Comparison of ENCODE assay signal across 13 cellular contexts in the genomic region with DNA sequence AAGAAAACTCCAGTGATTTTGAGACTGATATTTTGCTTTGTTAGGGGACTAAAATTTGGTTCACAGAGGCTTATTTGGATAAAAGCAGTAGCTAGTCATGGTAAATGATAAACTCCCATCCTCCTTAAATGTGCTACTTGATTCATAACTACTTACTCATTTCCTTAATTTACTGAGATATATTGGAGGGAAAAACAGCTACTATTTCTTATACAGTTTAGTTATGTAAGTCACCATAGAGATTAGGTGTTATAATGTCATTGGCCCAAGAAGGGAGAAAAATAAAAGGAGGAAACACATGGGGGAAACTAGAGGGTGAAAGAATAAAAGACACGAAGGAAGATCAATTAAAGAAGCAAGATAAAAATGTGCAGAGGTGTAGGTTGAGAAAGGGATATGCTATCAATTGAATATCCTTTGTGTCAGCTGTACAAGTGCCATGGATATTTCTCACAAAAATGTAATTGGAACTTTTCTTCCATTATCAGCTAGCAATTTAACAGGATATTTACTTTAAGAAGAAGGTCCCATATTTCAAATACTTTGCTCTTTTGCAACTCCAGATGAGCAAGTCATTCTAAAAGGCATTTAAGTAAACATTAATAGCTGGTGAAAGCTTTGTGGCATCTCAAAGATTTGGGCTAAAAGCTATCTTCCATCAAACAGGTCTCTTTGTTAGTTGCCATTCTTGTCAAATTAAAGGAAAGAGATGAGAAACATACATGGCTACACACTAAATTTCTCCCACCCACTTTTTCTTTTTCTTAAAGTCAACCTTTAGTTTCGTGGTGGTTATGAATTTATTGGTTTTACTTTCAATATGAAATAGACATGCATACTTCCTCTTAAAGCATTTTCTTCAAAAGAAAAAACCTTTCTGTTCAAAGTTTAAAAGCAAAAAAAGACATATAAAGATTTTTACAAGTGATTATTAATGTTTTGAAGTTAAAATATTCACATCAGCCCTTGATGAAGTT.
DNase-seq lines count a peak whose midpoint lies in the region; ATAC-seq and TF ChIP-seq lines count a peak whose summit lies in the region.
"Had no signal": no experiment of that assay in that cellular context is flagged by ENCODE, and none has a peak within 500 bp of the region (broad histone marks: within the 10 kb centered on the region; RNA-seq: fewer than 3 reads in every experiment).

No MANE protein-coding gene starts in this region.

- H3K27me3 ChIP-seq in MM.1S (replicated peaks; ENCODE audit: insufficient read depth, low read length) (no peaks in the 10 kb centered on the region), MG63 (no peaks in the 10 kb centered on the region)

- H2AFZ ChIP-seq in MM.1S (ENCODE audit: low read length), result peak overlapping the region; percentile 59

- peaks cover 5% of the 10 kb centered on the region; the same call in 1 of the 2 replicates for H3K4me1 ChIP-seq in MM.1S (ENCODE audit: low read length)

- ATAC-seq in activated CD4-positive, CD25-positive, alpha-beta regulatory T cell treated with anti-CD3 and anti-CD28 coated beads, Interleukin-2, amount 50 U/mL, for 24 hours, result peak; percentile 37 to 43
- peak; percentile 48 for ATAC-seq in HG02610 (IDR thresholded peaks at IDR 0.05; ENCODE audit: unreplicated experiment)
- ATAC-seq: esophagus mucosa, HCT116, Panc1 had no signal

- H3K9ac ChIP-seq in MM.1S (ENCODE audit: low read length), result no peak overlapping the region

- H3K4me2 ChIP-seq in MM.1S (ENCODE audit: low read depth, low read length), result peak overlapping the region; percentile 43

- no peaks in the 10 kb centered on the region for H3K79me2 ChIP-seq in MM.1S (ENCODE audit: low read length)

- no peak for DNase-seq in activated CD4-positive, CD25-positive, alpha-beta regulatory T cell treated with anti-CD3 and anti-CD28 coated beads, Interleukin-2, amount 50 U/mL, for 72 hours
- DNase-seq in MM.1S (peak; percentile 61), skeletal muscle cell (ENCODE audit: low read depth) (peak; percentile 9), MG63 (no peak), DMS79 (lab: John Stamatoyannopoulos, UW) (no peak), NCI-H748 (lab: John Stamatoyannopoulos, UW; ENCODE audit: unreplicated experiment) (no peak)
- DNase-seq: occipital lobe had no signal

- H3K9me3 ChIP-seq in MM.1S (replicated peaks; ENCODE audit: insufficient read depth, low read length), result no peaks in the 10 kb centered on the region
- H3K9me3 ChIP-seq in MG63, result no peaks in the 10 kb centered on the region

- peak overlapping the region; percentile 30; the same call in 1 of the 2 replicates for H3K4me3 ChIP-seq in MM.1S (ENCODE audit: low read length)
- no peak overlapping the region for H3K4me3 ChIP-seq in skeletal muscle cell (ENCODE audit: low read depth, low read length)
- no peak overlapping the region for H3K4me3 ChIP-seq in MG63

- no peak for TF ChIP-seq CTCF in MM.1S (IDR thresholded peaks at IDR 0.05; ENCODE audit: low read length)

- H4K20me1 ChIP-seq in MM.1S (ENCODE audit: insufficient read depth, low read length), result no peaks in the 10 kb centered on the region

- H3K27ac ChIP-seq in MM.1S (ENCODE audit: low read length), result no peak overlapping the region
- H3K27ac ChIP-seq: 22Rv1 had no signal

- H3F3A ChIP-seq in MM.1S (ENCODE audit: insufficient read depth, low read length), result no peaks in the 10 kb centered on the region

- H3K36me3 ChIP-seq in MM.1S (replicated peaks; ENCODE audit: insufficient read depth, low read length) (no peaks in the 10 kb centered on the region), MG63 (no peaks in the 10 kb centered on the region)

- H3K9me2 ChIP-seq in MM.1S (replicated peaks; ENCODE audit: insufficient read depth, low read length), result no peaks in the 10 kb centered on the region

Comparison
In these comparisons a context has a peak if more than half of its experiments do, and no peak if none do; other contexts are left out.
1. DNase-seq: peak in MM.1S (single experiment) and skeletal muscle cell (single experiment); none in activated CD4-positive, CD25-positive, alpha-beta regulatory T cell treated with anti-CD3 and anti-CD28 coated beads, Interleukin-2, amount 50 U/mL, for 72 hours (single experiment), MG63 (single experiment), DMS79 (single experiment) and NCI-H748 (single experiment).